Comparison of ENCODE assay signal across 1 cellular context in genomic region chr6:56091159-56091869, GRCh38.
A peak's percentile ranks its signal among the peaks of the same experiment; 100 is the strongest.
TF ChIP-seq lines count a peak whose summit lies in the region.

No MANE protein-coding gene starts in this region.

TF ChIP-seq in HepG2, 621 proteins besides CTCF, POLR2A, EP300 and RAD21 (continued from another document and continues in another):
- TF ChIP-seq HOXA3 (CRISPR knock-in tag; IDR thresholded peaks at IDR 0.05): no peak
- no peak for TF ChIP-seq USF2 (IDR thresholded peaks at IDR 0.05; ENCODE audit: low read depth, low read length)
- TF ChIP-seq USF2 (CRISPR knock-in tag; IDR thresholded peaks at IDR 0.05; ENCODE audit: borderline replicate concordance): no peak
- no peak for TF ChIP-seq ZSCAN29 (CRISPR knock-in tag; conservative IDR thresholded peaks at IDR 0.05)
- TF ChIP-seq ZNF547 (CRISPR knock-in tag; IDR thresholded peaks at IDR 0.05): no peak
- no peak for TF ChIP-seq MAX (IDR thresholded peaks at IDR 0.05)
- no peak for TF ChIP-seq SMAD1 (CRISPR knock-in tag; IDR thresholded peaks at IDR 0.05; ENCODE audit: borderline replicate concordance, low read depth)
- TF ChIP-seq HNF1A (IDR thresholded peaks at IDR 0.05; ENCODE audit: low read depth): no peak
- TF ChIP-seq HNF1A (CRISPR knock-in tag; IDR thresholded peaks at IDR 0.05; ENCODE audit: borderline replicate concordance): peak; percentile 37; the same call in 1 of the 2 replicates
- no peak for TF ChIP-seq ZNF44 (CRISPR knock-in tag; IDR thresholded peaks at IDR 0.05)
- TF ChIP-seq ZNF251 (CRISPR knock-in tag; IDR thresholded peaks at IDR 0.05): no peak
- TF ChIP-seq ZNF597 (CRISPR knock-in tag; IDR thresholded peaks at IDR 0.05): no peak
- no peak for TF ChIP-seq DDIT3 (CRISPR knock-in tag; IDR thresholded peaks at IDR 0.05)
- TF ChIP-seq ZNF205 (CRISPR knock-in tag; IDR thresholded peaks at IDR 0.05): no peak
- no peak for TF ChIP-seq SOX6 (IDR thresholded peaks at IDR 0.05)
- TF ChIP-seq SOX6 (CRISPR knock-in tag; IDR thresholded peaks at IDR 0.05): peak; percentile 83
- TF ChIP-seq BATF2 (CRISPR knock-in tag; IDR thresholded peaks at IDR 0.05): no peak
- TF ChIP-seq RFX3 (CRISPR knock-in tag; IDR thresholded peaks at IDR 0.05): no peak
- TF ChIP-seq THAP7 (CRISPR knock-in tag; IDR thresholded peaks at IDR 0.05): no peak
- TF ChIP-seq ZBTB3 (CRISPR knock-in tag; IDR thresholded peaks at IDR 0.05; ENCODE audit: borderline replicate concordance, low read depth): no peak
- no peak for TF ChIP-seq ZNF101 (CRISPR knock-in tag; IDR thresholded peaks at IDR 0.05; ENCODE audit: borderline replicate concordance, low read depth)
- TF ChIP-seq STAG1 (CRISPR knock-in tag; IDR thresholded peaks at IDR 0.05): no peak
- no peak for TF ChIP-seq GFI1 (CRISPR knock-in tag; IDR thresholded peaks at IDR 0.05; ENCODE audit: borderline replicate concordance)
- TF ChIP-seq KLF15 (CRISPR knock-in tag; IDR thresholded peaks at IDR 0.05; ENCODE audit: borderline replicate concordance): no peak
- no peak for TF ChIP-seq REPIN1 (CRISPR knock-in tag; IDR thresholded peaks at IDR 0.05; ENCODE audit: borderline replicate concordance, low read depth)
- no peak for TF ChIP-seq ZBTB42 (CRISPR knock-in tag; IDR thresholded peaks at IDR 0.05)
- no peak for TF ChIP-seq SSRP1 (CRISPR knock-in tag; IDR thresholded peaks at IDR 0.05)
- TF ChIP-seq ZNF607 (CRISPR knock-in tag; IDR thresholded peaks at IDR 0.05; ENCODE audit: borderline replicate concordance): no peak
- TF ChIP-seq SRSF4 (IDR thresholded peaks at IDR 0.05; ENCODE audit: low read depth, low read length, poor library complexity, severe bottlenecking): no peak
- TF ChIP-seq PRPF4 (IDR thresholded peaks at IDR 0.05; ENCODE audit: low read depth, low read length, poor library complexity, severe bottlenecking): no peak
- TF ChIP-seq HOXA9 (CRISPR knock-in tag; IDR thresholded peaks at IDR 0.05; ENCODE audit: borderline replicate concordance): no peak
- TF ChIP-seq ZBTB39 (CRISPR knock-in tag; IDR thresholded peaks at IDR 0.05): no peak
- no peak for TF ChIP-seq ZNF777 (CRISPR knock-in tag; IDR thresholded peaks at IDR 0.05)
- no peak for TF ChIP-seq ESRRA (CRISPR knock-in tag; IDR thresholded peaks at IDR 0.05; ENCODE audit: low read depth)
- no peak for TF ChIP-seq ETV5 (CRISPR knock-in tag; IDR thresholded peaks at IDR 0.05; ENCODE audit: borderline replicate concordance)
- no peak for TF ChIP-seq ZC3H4 (CRISPR knock-in tag; IDR thresholded peaks at IDR 0.05; ENCODE audit: borderline replicate concordance)
- TF ChIP-seq PPARG (CRISPR knock-in tag; conservative IDR thresholded peaks at IDR 0.05): peak; percentile 27; the same call in 1 of the 2 replicates
- TF ChIP-seq ZNF382 (CRISPR knock-in tag; IDR thresholded peaks at IDR 0.05; ENCODE audit: borderline replicate concordance): no peak
- TF ChIP-seq ZNF510 (CRISPR knock-in tag; IDR thresholded peaks at IDR 0.05; ENCODE audit: low read depth): no peak
- no peak for TF ChIP-seq E2F1 (CRISPR knock-in tag; IDR thresholded peaks at IDR 0.05)
- TF ChIP-seq SYNCRIP (IDR thresholded peaks at IDR 0.05; ENCODE audit: insufficient read depth, low read depth, low read length): no peak
- TF ChIP-seq PRDM15 (CRISPR knock-in tag; IDR thresholded peaks at IDR 0.05): no peak
- no peak for TF ChIP-seq ZNF20 (CRISPR knock-in tag; IDR thresholded peaks at IDR 0.05)
- no peak for TF ChIP-seq FOXK2 (IDR thresholded peaks at IDR 0.05)
- TF ChIP-seq ASH2L (IDR thresholded peaks at IDR 0.05; ENCODE audit: insufficient read length, low read depth, low read length): peak; percentile 29
- TF ChIP-seq ZNF432 (CRISPR knock-in tag; IDR thresholded peaks at IDR 0.05; ENCODE audit: borderline replicate concordance): no peak
- TF ChIP-seq ZNF740 (CRISPR knock-in tag; IDR thresholded peaks at IDR 0.05): no peak
- no peak for TF ChIP-seq SRSF1 (optimal IDR thresholded peaks at IDR 0.05; ENCODE audit: low read depth, low read length)
- no peak for TF ChIP-seq SALL2 (CRISPR knock-in tag; IDR thresholded peaks at IDR 0.05)
- TF ChIP-seq ZBTB25 (CRISPR knock-in tag; IDR thresholded peaks at IDR 0.05): 0 out of 2 replicates have a peak, but pooled peaks have one; percentile 29
- TF ChIP-seq MIER2 (CRISPR knock-in tag; IDR thresholded peaks at IDR 0.05): no peak
- TF ChIP-seq PAWR (CRISPR knock-in tag; IDR thresholded peaks at IDR 0.05; ENCODE audit: borderline replicate concordance): no peak
